Comparison of ENCODE assay signal across 29 cellular contexts in the genomic region with DNA sequence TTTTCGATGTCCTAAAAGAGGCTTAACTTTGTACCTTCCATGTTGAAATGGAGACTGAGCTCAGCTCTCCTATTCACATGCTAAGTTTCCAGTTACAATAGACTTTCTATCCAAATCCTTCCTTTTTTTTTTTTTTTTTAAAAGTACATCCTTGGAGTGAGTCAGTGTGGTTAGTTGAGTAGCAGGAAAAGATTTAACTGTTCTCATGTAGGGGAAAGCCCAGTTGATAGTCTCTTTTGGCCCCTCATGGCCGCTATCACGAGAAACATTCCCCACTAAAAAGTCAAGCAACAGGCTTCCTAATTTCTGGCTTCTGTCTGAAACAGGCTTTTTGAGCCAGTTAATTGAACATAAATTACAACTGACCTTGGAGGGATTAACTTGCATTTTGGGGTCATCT.
DNase-seq lines count a peak whose midpoint lies in the region; ATAC-seq and TF ChIP-seq lines count a peak whose summit lies in the region.
"Had no signal": no experiment of that assay in that cellular context is flagged by ENCODE, and none has a peak within 500 bp of the region (broad histone marks: within the 10 kb centered on the region; RNA-seq: fewer than 3 reads in every experiment).

No MANE protein-coding gene starts in this region.

- H3K27me3 ChIP-seq in osteoblast (ENCODE audit: insufficient read depth, low read length) (no peaks in the 10 kb centered on the region), right cardiac atrium (ENCODE audit: control insufficient read depth, insufficient read depth) (peaks cover 3% of the 10 kb centered on the region)
- H3K27me3 ChIP-seq: BLaER1 treated with 17β-estradiol and CSF1 and Interleukin-3, amounts not matched to agents 10 nM and 100 nM; ovary; upper lobe of left lung had no signal

- no peaks in the 10 kb centered on the region for H3K9me3 ChIP-seq in osteoblast (ENCODE audit: low read depth, low read length)
- no peaks in the 10 kb centered on the region for H3K9me3 ChIP-seq in right cardiac atrium (ENCODE audit: control insufficient read depth, low read length)
- H3K9me3 ChIP-seq: BLaER1 treated with 17β-estradiol and CSF1 and Interleukin-3, amounts not matched to agents 10 nM and 100 nM; HAP-1; ovary; upper lobe of left lung had no signal

- no peak overlapping the region for H3K4me2 ChIP-seq in osteoblast (ENCODE audit: insufficient read depth, low read length)
- H3K4me2 ChIP-seq: BLaER1 treated with 17β-estradiol and CSF1 and Interleukin-3, amounts not matched to agents 10 nM and 100 nM had no signal

- no peaks in the 10 kb centered on the region for H4K20me1 ChIP-seq in osteoblast (ENCODE audit: insufficient read depth, low read length)
- H4K20me1 ChIP-seq: BLaER1 treated with 17β-estradiol and CSF1 and Interleukin-3, amounts not matched to agents 10 nM and 100 nM had no signal

- H3K4me1 ChIP-seq in osteoblast (ENCODE audit: insufficient read depth, low read length) (no peaks in the 10 kb centered on the region), right cardiac atrium (ENCODE audit: control insufficient read depth, insufficient read depth, low read length) (no peaks in the 10 kb centered on the region)
- H3K4me1 ChIP-seq: BLaER1 treated with 17β-estradiol and CSF1 and Interleukin-3, amounts not matched to agents 10 nM and 100 nM; upper lobe of left lung had no signal

- no peak for TF ChIP-seq CTCF in fibroblast of mammary gland (conservative IDR thresholded peaks at IDR 0.05; ENCODE audit: control insufficient read depth, insufficient read depth, low read depth, low read length)
- TF ChIP-seq CTCF in osteoblast (IDR thresholded peaks at IDR 0.05; ENCODE audit: extremely low read depth, low read depth, low read length), result no peak

- no peak overlapping the region for H3K27ac ChIP-seq in osteoblast (ENCODE audit: low read depth, low read length)
- H3K27ac ChIP-seq in right cardiac atrium (ENCODE audit: low read length), result no peak overlapping the region
- H3K27ac ChIP-seq: BLaER1 treated with 17β-estradiol and CSF1 and Interleukin-3, amounts not matched to agents 10 nM and 100 nM; ovary; upper lobe of left lung had no signal

- DNase-seq in ELR (ENCODE audit: low read depth) (peak; percentile 39), NCI-H2227 treated with DMSO at 0.1 percent for 48 hours (lab: John Stamatoyannopoulos, UW) (peak; percentile 37), fibroblast of mammary gland (ENCODE audit: low read depth) (peak; percentile 67), osteoblast (ENCODE audit: insufficient read length, low spot score, missing footprints) (peak; percentile 70), NCI-H1930 (lab: John Stamatoyannopoulos, UW) (no peak), right cardiac atrium (no peak)
- DNase-seq: activated CD4-positive, CD25-positive, alpha-beta regulatory T cell treated with anti-CD3 and anti-CD28 coated beads, Interleukin-2, amount 50 U/mL, for 72 hours; activated CD8-positive, alpha-beta memory T cell treated with anti-CD3 and anti-CD28 coated beads for 24 hours; activated naive CD4-positive, alpha-beta T cell treated with Interleukin-2 at 50 U/mL for 16 hours; activated T-cell treated with anti-CD3 and anti-CD28 coated beads, Interleukin-2, amount 50 U/mL, for 4 hours; anterior cingulate cortex; Calu3; EL; foreskin melanocyte; KG1; kidney glomerular epithelial cell; mesendoderm; naive B cell; NCI-H2171 treated with DMSO at 0.1 percent for 48 hours; NCI-H82; OCI-M1; ovary; SHP77; upper lobe of left lung had no signal

- H3K4me3 ChIP-seq in fibroblast of mammary gland (ENCODE audit: control insufficient read depth, low read depth, low read length) (no peak overlapping the region), osteoblast (ENCODE audit: insufficient read depth, low read length) (no peak overlapping the region), right cardiac atrium (ENCODE audit: low read length) (no peak overlapping the region)
- H3K4me3 ChIP-seq: BLaER1 treated with 17β-estradiol and CSF1 and Interleukin-3, amounts not matched to agents 10 nM and 100 nM; HAP-1; ovary; upper lobe of left lung had no signal

- 90% methylated on average over 3 of the region's 3 CpGs for WGBS in right cardiac atrium

- intact Hi-C loops in right cardiac atrium (cut with DNase I), result no loop called here

- H3K36me3 ChIP-seq in osteoblast (ENCODE audit: insufficient read depth, low read length), result no peaks in the 10 kb centered on the region
- H3K36me3 ChIP-seq: BLaER1 treated with 17β-estradiol and CSF1 and Interleukin-3, amounts not matched to agents 10 nM and 100 nM; HAP-1; ovary; upper lobe of left lung had no signal

- H2AFZ ChIP-seq in osteoblast (ENCODE audit: low read length), result no peak overlapping the region

- ATAC-seq in GM21367 (IDR thresholded peaks at IDR 0.05; ENCODE audit: unreplicated experiment) (no peak), GM21576 (IDR thresholded peaks at IDR 0.05; ENCODE audit: unreplicated experiment) (no peak), right cardiac atrium (no peak)
- ATAC-seq: activated T-cell treated with anti-CD3 and anti-CD28 coated beads, Interleukin-2, amount 50 U/mL, for 4 hours; sciatic nerve had no signal

- no peaks in the 10 kb centered on the region for H3K79me2 ChIP-seq in osteoblast (ENCODE audit: insufficient read depth, low read length)

Comparison
In these comparisons a context has a peak if more than half of its experiments do, and no peak if none do; other contexts are left out.
1. DNase-seq: peak in ELR (single experiment), NCI-H2227 treated with DMSO at 0.1 percent for 48 hours (single experiment), fibroblast of mammary gland (single experiment) and osteoblast (single experiment); none in NCI-H1930 (0 of 2) and right cardiac atrium (0 of 3).